In the genomic region with DNA sequence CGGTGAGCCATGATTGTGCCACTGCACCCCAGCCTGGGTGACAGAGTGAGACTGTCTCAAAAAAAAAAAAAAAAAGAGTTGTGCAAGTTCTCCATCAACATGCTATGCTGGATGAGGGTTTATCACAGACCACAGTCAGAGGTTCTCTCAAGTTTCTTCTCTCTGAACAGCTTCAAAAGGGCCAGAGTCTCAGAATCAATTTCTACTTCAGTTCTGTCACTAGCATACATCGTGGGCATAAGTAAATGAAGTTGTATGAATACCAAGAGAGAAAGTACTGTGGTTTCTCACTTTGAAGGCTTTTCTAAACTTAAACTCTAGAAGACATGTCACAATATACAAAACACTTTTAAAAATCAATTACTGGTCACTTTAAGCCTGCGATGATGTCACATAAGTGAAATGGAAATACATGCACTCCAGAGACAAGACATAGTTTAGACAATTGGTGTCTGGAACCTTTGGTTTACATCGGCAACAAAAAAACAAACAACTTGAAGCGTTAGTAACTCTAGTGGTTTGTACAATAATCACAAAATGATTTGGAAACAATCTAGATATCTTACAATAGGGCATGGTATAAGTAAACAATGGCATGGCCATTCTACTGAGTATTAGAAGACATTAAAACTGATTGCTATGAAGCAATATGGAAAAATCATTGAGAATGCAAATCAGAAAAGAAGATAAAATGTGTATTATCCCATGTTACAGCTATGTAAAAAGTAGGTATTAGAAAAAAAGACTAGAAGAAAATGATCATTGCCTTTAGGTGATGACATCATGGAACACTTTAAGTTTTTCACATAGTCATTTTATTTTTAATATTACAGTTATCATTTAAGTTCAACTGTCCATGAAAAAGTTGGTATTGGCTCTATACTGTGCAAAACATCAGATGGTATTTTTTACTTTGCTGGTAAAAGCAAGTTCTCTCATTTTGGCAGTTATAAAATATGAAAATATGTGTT, we compare ENCODE assay signal across 16 cellular contexts.
DNase-seq lines count a peak whose midpoint lies in the region; ATAC-seq and TF ChIP-seq lines count a peak whose summit lies in the region.
"Had no signal": no experiment of that assay in that cellular context is flagged by ENCODE, and none has a peak within 500 bp of the region (broad histone marks: within the 10 kb centered on the region; RNA-seq: fewer than 3 reads in every experiment).

No MANE protein-coding gene starts in this region.

- no peak overlapping the region for H3K4me3 Mint-ChIP-seq in osteocyte (ENCODE audit: unreplicated experiment)
- H3K4me3 Mint-ChIP-seq: memory B cell had no signal

- no peaks in the 10 kb centered on the region for H3K27me3 Mint-ChIP-seq in osteocyte (ENCODE audit: unreplicated experiment)
- H3K27me3 Mint-ChIP-seq: memory B cell had no signal

- DNase-seq in osteocyte (ENCODE audit: extremely low spot score, unreplicated experiment) (no peak), MV-4-11 (lab: John Stamatoyannopoulos, UW) (no peak), germinal center (ENCODE audit: low spot score) (no peak), NCI-H345 treated with DMSO at 0.1 percent for 48 hours (lab: John Stamatoyannopoulos, UW; ENCODE audit: unreplicated experiment) (no peak)
- no peak for DNase-seq in effector CD8-positive, alpha-beta T cell (lab: John Stamatoyannopoulos, UW)
- DNase-seq: central memory CD4-positive, alpha-beta T cell; DMS79; MM.1S; NK-92 treated with Interleukin-12 subunit alpha and Interleukin-12 subunit beta, amount 100 ng/mL, for 24 hours; stimulated activated CD4-positive, alpha-beta T cell treated with anti-CD3 and anti-CD28 coated beads, Interleukin-2, amount 100 ng/mL, for 48 hours; T-helper 2 cell had no signal

- H3K27ac Mint-ChIP-seq in osteocyte (ENCODE audit: unreplicated experiment), result peak overlapping the region; percentile 3
- H3K27ac Mint-ChIP-seq: memory B cell had no signal

- ATAC-seq in GM18909 (IDR thresholded peaks at IDR 0.05; ENCODE audit: poor library complexity, unreplicated experiment), result peak; percentile 73
- peak; percentile 68 for ATAC-seq in GM21528 (IDR thresholded peaks at IDR 0.05; ENCODE audit: low FRiP score, unreplicated experiment)
- peak; percentile 62 for ATAC-seq in HG03039 (IDR thresholded peaks at IDR 0.05; ENCODE audit: unreplicated experiment)
- ATAC-seq: sciatic nerve had no signal

- peaks cover 42% of the 10 kb centered on the region for H3K4me1 Mint-ChIP-seq in osteocyte (ENCODE audit: unreplicated experiment)
- H3K4me1 Mint-ChIP-seq: memory B cell had no signal

- H3K36me3 Mint-ChIP-seq in osteocyte (ENCODE audit: unreplicated experiment), result peaks cover 22% of the 10 kb centered on the region

- no peaks in the 10 kb centered on the region for H3K9me3 Mint-ChIP-seq in osteocyte (ENCODE audit: unreplicated experiment)
- H3K9me3 Mint-ChIP-seq: memory B cell had no signal

- no peak for TF ChIP-seq CTCF in osteocyte (IDR thresholded peaks at IDR 0.05)
